1 cellular context compared by ENCODE assay signal in genomic region chr18:36302676-36303075, GRCh38.
TF ChIP-seq lines count a peak whose summit lies in the region.

No MANE protein-coding gene starts in this region.

TF ChIP-seq in GM12878, 131 proteins besides CTCF, POLR2A, EP300 and RAD21:
- TF ChIP-seq ZNF592 (IDR thresholded peaks at IDR 0.05) (no peak), PBX3 (IDR thresholded peaks at IDR 0.05; ENCODE audit: insufficient replicate concordance, low read depth, low read length) (no peak), CBX5 (IDR thresholded peaks at IDR 0.05; ENCODE audit: low read depth) (no peak), CEBPZ (IDR thresholded peaks at IDR 0.05; ENCODE audit: low read depth, low read length) (no peak), HSF1 (IDR thresholded peaks at IDR 0.05; ENCODE audit: low read depth, low read length) (no peak), POLR2AphosphoS2 (IDR thresholded peaks at IDR 0.05; ENCODE audit: low read depth, low read length) (no peak), NRF1 (conservative IDR thresholded peaks at IDR 0.05; ENCODE audit: low read depth, low read length) (no peak), FOS (IDR thresholded peaks at IDR 0.05; ENCODE audit: borderline replicate concordance, extremely low read depth, insufficient read length) (no peak), STAT1 (conservative IDR thresholded peaks at IDR 0.05) (no peak), BHLHE40 (IDR thresholded peaks at IDR 0.05; ENCODE audit: borderline replicate concordance in 1 of 2, low read depth in 2 of 2, low read length in 1 of 2) (no peak), IRF4 (IDR thresholded peaks at IDR 0.05; ENCODE audit: low read depth, low read length) (no peak), MTA2 (IDR thresholded peaks at IDR 0.05; ENCODE audit: low read depth) (no peak), SIX5 (IDR thresholded peaks at IDR 0.05; ENCODE audit: low read depth, low read length, severe bottlenecking) (no peak), KAT2A (conservative IDR thresholded peaks at IDR 0.05; ENCODE audit: control insufficient read depth, low read depth, low read length) (no peak)
